Comparison of ENCODE assay signal across 9 cellular contexts in the genomic region with DNA sequence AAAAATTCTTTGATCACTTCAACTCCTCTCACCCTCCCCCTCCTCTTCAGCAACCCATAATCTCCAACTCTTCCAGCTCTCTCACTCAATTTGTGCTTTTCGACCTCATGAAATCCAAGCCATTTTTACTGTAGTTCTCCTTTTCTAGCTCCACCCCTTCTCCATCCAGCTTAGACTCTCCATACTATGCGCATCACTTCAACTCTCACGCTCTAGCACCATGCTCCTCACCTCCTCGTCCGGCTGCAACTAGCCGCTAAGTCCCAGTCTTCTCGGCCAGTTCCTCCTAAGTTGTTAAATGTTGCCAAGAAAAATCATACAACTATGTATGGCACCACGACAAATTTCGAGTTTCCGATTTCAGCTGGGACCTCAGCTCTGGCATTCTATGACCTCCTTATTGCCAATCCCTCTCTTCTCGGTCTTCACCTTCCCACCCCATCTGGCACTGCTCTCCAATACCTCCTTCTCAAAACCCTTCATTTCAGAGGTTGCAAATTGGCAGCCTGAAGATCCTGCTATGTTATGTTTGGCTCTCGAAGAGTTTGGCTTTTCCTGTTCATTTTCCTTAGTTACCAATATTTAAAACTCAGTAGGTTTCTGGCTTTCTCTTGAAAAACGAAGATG. TPM values are rescaled to one million over a fixed set of nuclear protein-coding genes. Genes with fewer than 3 reads are reported as not detected.
DNase-seq lines count a peak whose midpoint lies in the region; ATAC-seq and FAIRE-seq lines count a peak whose summit lies in the region.
"Had no signal": no experiment of that assay in that cellular context is flagged by ENCODE, and none has a peak within 500 bp of the region (broad histone marks: within the 10 kb centered on the region; RNA-seq: fewer than 3 reads in every experiment).

No MANE protein-coding gene starts in this region.

- peaks cover under 1% of the 10 kb centered on the region for H3K36me3 ChIP-seq in iPS-18a (ENCODE audit: control insufficient read depth, low read depth, low read length)

- intact Hi-C loops in Right ventricle myocardium inferior (cut with DNase I), result no loop called here
- intact Hi-C loops in cardiac septum (cut with DNase I), result no loop called here

- H3K36me3 Mint-ChIP-seq in activated CD8-positive, alpha-beta T cell treated with anti-CD3 and anti-CD28 coated beads, Interleukin-2, amount 10 ng/mL, durations not matched to agents 7 days and 5 days (ENCODE audit: low read depth), result peaks cover 6% of the 10 kb centered on the region

- peak; percentile 77 for FAIRE-seq in urothelium cell line (lab: Jason Lieb, UNC)

- DNase-seq in Right ventricle myocardium inferior (ENCODE audit: missing footprints), result no peak
- DNase-seq in cardiac septum (ENCODE audit: low spot score), result no peak
- no peak for DNase-seq in activated CD8-positive, alpha-beta T cell treated with anti-CD3 and anti-CD28 coated beads, Interleukin-2, amount 10 ng/mL, durations not matched to agents 7 days and 5 days
- no peak for DNase-seq in urothelium cell line (ENCODE audit: low spot score)
- no peak for DNase-seq in NCI-H2029 (lab: John Stamatoyannopoulos, UW)
- DNase-seq: foreskin melanocyte had no signal

- no peaks in the 10 kb centered on the region for H3K9me3 ChIP-seq in iPS-18a (ENCODE audit: control insufficient read depth, low read depth, low read length)

- POLR2A ChIA-PET in activated CD8-positive, alpha-beta T cell treated with anti-CD3 and anti-CD28 coated beads, Interleukin-2, amount 10 ng/mL, durations not matched to agents 7 days and 5 days (lab: Charles Lee), result interaction anchor here (1.1 kb wide), 1 partner anchor 16 kb away, joined by 3 read pairs; no protein-coding TSS in a partner anchor

- H3K27ac ChIP-seq in iPS-18a (ENCODE audit: low read length), result no peak overlapping the region

- H3K9ac ChIP-seq in iPS-18a (ENCODE audit: low read length), result no peak overlapping the region

- peak; percentile 16 for ATAC-seq in Right ventricle myocardium inferior
- no peak for ATAC-seq in activated CD8-positive, alpha-beta T cell treated with anti-CD3 and anti-CD28 coated beads, Interleukin-2, amount 10 ng/mL, durations not matched to agents 7 days and 5 days
- no peak for ATAC-seq in GM21367 (IDR thresholded peaks at IDR 0.05; ENCODE audit: unreplicated experiment)
- no peak for ATAC-seq in HG03135 (IDR thresholded peaks at IDR 0.05; ENCODE audit: unreplicated experiment)

- no peaks in the 10 kb centered on the region for H3K9me3 Mint-ChIP-seq in activated CD8-positive, alpha-beta T cell treated with anti-CD3 and anti-CD28 coated beads, Interleukin-2, amount 10 ng/mL, durations not matched to agents 7 days and 5 days (ENCODE audit: insufficient read depth)

- H3K4me3 Mint-ChIP-seq in activated CD8-positive, alpha-beta T cell treated with anti-CD3 and anti-CD28 coated beads, Interleukin-2, amount 10 ng/mL, durations not matched to agents 7 days and 5 days, result peak overlapping the region; percentile 82

- H3K4me1 ChIP-seq in iPS-18a (ENCODE audit: control insufficient read depth, low read depth, low read length), result no peaks in the 10 kb centered on the region

- H3K27me3 Mint-ChIP-seq in activated CD8-positive, alpha-beta T cell treated with anti-CD3 and anti-CD28 coated beads, Interleukin-2, amount 10 ng/mL, durations not matched to agents 7 days and 5 days (ENCODE audit: low read depth), result no peaks in the 10 kb centered on the region

- peak overlapping the region; percentile 74 for H3K27ac Mint-ChIP-seq in activated CD8-positive, alpha-beta T cell treated with anti-CD3 and anti-CD28 coated beads, Interleukin-2, amount 10 ng/mL, durations not matched to agents 7 days and 5 days

- CTCF ChIA-PET in activated CD8-positive, alpha-beta T cell treated with anti-CD3 and anti-CD28 coated beads, Interleukin-2, amount 10 ng/mL, durations not matched to agents 7 days and 5 days (lab: Charles Lee), result no interaction called here

- H3K4me1 Mint-ChIP-seq in activated CD8-positive, alpha-beta T cell treated with anti-CD3 and anti-CD28 coated beads, Interleukin-2, amount 10 ng/mL, durations not matched to agents 7 days and 5 days (ENCODE audit: low read depth), result peaks cover 22% of the 10 kb centered on the region

- H3K4me3 ChIP-seq in iPS-18a (ENCODE audit: low read length), result peak overlapping the region; percentile 82

- H3K27me3 ChIP-seq in iPS-18a (ENCODE audit: control insufficient read depth, insufficient read depth, low read length), result no peaks in the 10 kb centered on the region

RNA-seq across cellular contexts. Expression of a gene that starts 1.1 kb away (rescaled TPM):
- total RNA-seq in Right ventricle myocardium inferior (3.2 TPM), cardiac septum (3.0 TPM)
- total RNA-seq in activated CD8-positive, alpha-beta T cell treated with anti-CD3 and anti-CD28 coated beads, Interleukin-2, amount 10 ng/mL, durations not matched to agents 7 days and 5 days, result 1 to 10 TPM; 2.1 to 2.2 TPM

RNA-seq across cellular contexts. Expression of a gene that starts 4.4 kb away (rescaled TPM):
- 0.43 TPM for total RNA-seq in Right ventricle myocardium inferior
- total RNA-seq in cardiac septum, result 2.1 TPM
- not detected for total RNA-seq in activated CD8-positive, alpha-beta T cell treated with anti-CD3 and anti-CD28 coated beads, Interleukin-2, amount 10 ng/mL, durations not matched to agents 7 days and 5 days

RNA-seq across cellular contexts. Expression of a gene that starts 12.9 kb away (rescaled TPM):
- not detected for total RNA-seq in Right ventricle myocardium inferior
- not detected for total RNA-seq in cardiac septum
- 1 to 10 TPM in 1 of 2 experiments, under 1 TPM in 1; 0.81 to 1.4 TPM for total RNA-seq in activated CD8-positive, alpha-beta T cell treated with anti-CD3 and anti-CD28 coated beads, Interleukin-2, amount 10 ng/mL, durations not matched to agents 7 days and 5 days

RNA-seq across cellular contexts. Expression of a gene that starts 17.9 kb away (rescaled TPM):
- total RNA-seq in Right ventricle myocardium inferior (1,642 TPM), cardiac septum (1,008 TPM)
- total RNA-seq in activated CD8-positive, alpha-beta T cell treated with anti-CD3 and anti-CD28 coated beads, Interleukin-2, amount 10 ng/mL, durations not matched to agents 7 days and 5 days, result 100 to 1,000 TPM; 134 to 140 TPM

RNA-seq across cellular contexts. Expression of a gene that starts 22.8 kb away (rescaled TPM):
- total RNA-seq in Right ventricle myocardium inferior, result 28.0 TPM
- total RNA-seq in cardiac septum, result 6.2 TPM
- total RNA-seq in activated CD8-positive, alpha-beta T cell treated with anti-CD3 and anti-CD28 coated beads, Interleukin-2, amount 10 ng/mL, durations not matched to agents 7 days and 5 days, result under 1 TPM; 0.42 to 0.55 TPM
